ENCODE assay signal across 8 cellular contexts in the genomic region with DNA sequence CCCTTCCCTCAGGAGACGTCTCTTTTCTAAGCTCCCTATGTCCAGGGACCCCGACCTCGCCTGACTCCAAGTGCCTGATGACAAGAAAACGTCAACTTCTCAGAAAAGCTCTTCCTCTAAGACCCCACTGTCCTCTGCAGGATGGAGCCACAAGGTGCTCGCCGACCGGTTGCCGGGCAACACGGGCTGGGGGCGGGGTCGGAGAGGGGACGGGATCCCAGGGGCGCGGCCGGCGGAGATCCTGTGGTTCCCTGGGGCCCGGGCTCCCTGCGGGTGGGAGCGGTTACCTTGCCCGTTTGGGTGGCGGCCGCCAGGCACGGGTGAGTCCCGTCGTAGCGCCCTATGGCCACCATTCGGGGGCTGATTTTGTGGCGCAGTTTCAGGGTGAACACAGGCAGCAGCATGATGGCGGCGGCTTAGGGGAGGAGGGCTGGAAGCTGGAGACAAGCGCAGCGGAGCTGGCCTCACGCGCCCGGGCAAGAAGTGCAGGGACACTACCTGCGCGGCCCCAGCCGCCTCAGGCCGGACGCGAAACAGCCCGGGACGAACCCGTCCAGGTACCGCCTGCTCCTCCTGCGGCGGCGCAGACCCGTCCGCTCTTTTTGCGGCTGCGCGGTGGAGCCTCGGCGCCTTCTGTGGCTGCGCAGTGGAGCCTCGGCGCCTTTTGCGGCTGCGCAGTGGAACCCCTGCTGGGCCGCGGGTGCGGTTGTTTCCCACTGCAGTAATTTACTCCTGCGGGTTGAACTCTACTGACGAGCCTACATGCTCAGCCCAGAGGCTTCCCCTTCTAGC. TPM values are rescaled to one million over a fixed set of nuclear protein-coding genes. Genes with fewer than 3 reads are reported as not detected.
A peak's percentile ranks its signal among the peaks of the same experiment; 100 is the strongest.
DNase-seq lines count a peak whose midpoint lies in the region; ATAC-seq, FAIRE-seq and TF ChIP-seq lines count a peak whose summit lies in the region.

A gene with protein sequence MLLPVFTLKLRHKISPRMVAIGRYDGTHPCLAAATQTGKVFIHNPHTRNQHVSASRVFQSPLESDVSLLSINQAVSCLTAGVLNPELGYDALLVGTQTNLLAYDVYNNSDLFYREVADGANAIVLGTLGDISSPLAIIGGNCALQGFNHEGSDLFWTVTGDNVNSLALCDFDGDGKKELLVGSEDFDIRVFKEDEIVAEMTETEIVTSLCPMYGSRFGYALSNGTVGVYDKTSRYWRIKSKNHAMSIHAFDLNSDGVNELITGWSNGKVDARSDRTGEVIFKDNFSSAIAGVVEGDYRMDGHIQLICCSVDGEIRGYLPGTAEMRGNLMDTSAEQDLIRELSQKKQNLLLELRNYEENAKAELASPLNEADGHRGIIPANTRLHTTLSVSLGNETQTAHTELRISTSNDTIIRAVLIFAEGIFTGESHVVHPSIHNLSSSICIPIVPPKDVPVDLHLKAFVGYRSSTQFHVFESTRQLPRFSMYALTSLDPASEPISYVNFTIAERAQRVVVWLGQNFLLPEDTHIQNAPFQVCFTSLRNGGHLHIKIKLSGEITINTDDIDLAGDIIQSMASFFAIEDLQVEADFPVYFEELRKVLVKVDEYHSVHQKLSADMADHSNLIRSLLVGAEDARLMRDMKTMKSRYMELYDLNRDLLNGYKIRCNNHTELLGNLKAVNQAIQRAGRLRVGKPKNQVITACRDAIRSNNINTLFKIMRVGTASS (minus strand): TSS at position 566 of the 792 bp plus-strand sequence. CDS start 162 bp downstream, at position 404.

- FAIRE-seq in RCC 7860 (lab: Jason Lieb, UNC) = peak; percentile 32

- peak within 1 kb of the TSS; percentile 72 to 96 (median 92) for H3K4me3 ChIP-seq in esophagus squamous epithelium

- intact Hi-C loops in esophagus squamous epithelium (cut with DNase I) = loop anchor here (10.0 kb wide), 1 partner anchor 185 kb away; no protein-coding TSS in a partner anchor

- H3K9me3 ChIP-seq in esophagus squamous epithelium = no peaks in the 10 kb centered on the region

- DNase-seq in DMS79 treated with DMSO at 0.1 percent for 48 hours (lab: John Stamatoyannopoulos, UW) (peak; percentile 62), KG1 (lab: John Stamatoyannopoulos, UW) (peak; percentile 78), RCC 7860 (ENCODE audit: low spot score) (peak; percentile 70), activated T-helper 1 cell treated with Interleukin-2 at 50 U/mL for 16 hours (ENCODE audit: low read depth) (peak; percentile 90), esophagus squamous epithelium (lab: John Stamatoyannopoulos, UW) (peak; percentile 30), myocyte (ENCODE audit: low read depth) (peak; percentile 89)
- DNase-seq in stimulated activated CD8-positive, alpha-beta memory T cell treated with anti-CD3 and anti-CD28 coated beads, Interleukin-7, amount 100 ng/mL, for 4 hours (ENCODE audit: low read depth in 2 of 2) = peak; percentile 82 to 87

- H3K4me1 ChIP-seq in esophagus squamous epithelium = peaks cover 20 to 56% (median 37%) of the 10 kb centered on the region in 3 donors

- peak; percentile 82 for ATAC-seq in GM21737 (IDR thresholded peaks at IDR 0.05; ENCODE audit: unreplicated experiment)

- peak in 3 of 4 donors; percentile 77 to 87 (median 82) for TF ChIP-seq POLR2A in esophagus squamous epithelium (IDR thresholded peaks at IDR 0.05)

- TF ChIP-seq CTCF in esophagus squamous epithelium (IDR thresholded peaks at IDR 0.05) = peak in 2 of 6 experiments; percentile 35 to 52

- no peaks in the 10 kb centered on the region for H3K27me3 ChIP-seq in esophagus squamous epithelium

- no peaks in the 10 kb centered on the region for H3K36me3 ChIP-seq in esophagus squamous epithelium

- 0% methylated on average over 10 to 14 of the region's 65 CpGs for WGBS in esophagus squamous epithelium, 2 donors

- H3K27ac ChIP-seq in esophagus squamous epithelium = peak within 1 kb of the TSS; percentile 87 to 96 (median 94)

RNA-seq across cellular contexts. Expression of the gene that starts here (rescaled TPM):
- total RNA-seq in esophagus squamous epithelium (10 to 100 TPM; 15.2 to 60.8 (median 31.1) TPM), myocyte (27.2 and 32.9 TPM in 2 replicates)
- polyA plus RNA-seq in myocyte (2012) = 26.6 TPM

Comparison
In these comparisons a context has a peak if more than half of its experiments do, and no peak if none do; other contexts are left out.
1. Peak in every context shown above with its lines: DNase-seq, ATAC-seq, H3K4me3 ChIP-seq and H3K27ac ChIP-seq.
2. DNase-seq: peak in every context shown above with its lines; median percentile 90 in activated T-helper 1 cell treated with Interleukin-2 at 50 U/mL for 16 hours; 89 in myocyte; 84 in stimulated activated CD8-positive, alpha-beta memory T cell treated with anti-CD3 and anti-CD28 coated beads, Interleukin-7, amount 100 ng/mL, for 4 hours; 78 in KG1; 70 in RCC 7860; 62 in DMS79 treated with DMSO at 0.1 percent for 48 hours; 30 in esophagus squamous epithelium.